In genomic region chr6:56795852-56796532, GRCh38 we compare ENCODE assay signal across 15 cellular contexts.
DNase-seq lines count a peak whose midpoint lies in the region; TF ChIP-seq lines count a peak whose summit lies in the region.
"Had no signal": no experiment of that assay in that cellular context is flagged by ENCODE, and none has a peak within 500 bp of the region (broad histone marks: within the 10 kb centered on the region; RNA-seq: fewer than 3 reads in every experiment).

No MANE protein-coding gene starts in this region.

- DNase-seq in EL (peak; percentile 56), HCEC 1CT (peak; percentile 69), RKO (ENCODE audit: low spot score) (peak; percentile 54), GM19240 (ENCODE audit: insufficient read length, low spot score) (no peak), tibial nerve (ENCODE audit: low spot score in 2 of 2) (no peak), OCI-M1 (lab: John Stamatoyannopoulos, UW) (no peak)
- no peak for DNase-seq in central memory CD4-positive, alpha-beta T cell
- DNase-seq: activated CD4-positive, alpha-beta memory T cell treated with anti-CD3 and anti-CD28 coated beads for 36 hours; aorta; CD4-positive, alpha-beta T cell; naive thymus-derived CD8-positive, alpha-beta T cell; NCI-H146; SIG-M5 had no signal

- H3K27ac ChIP-seq in iPS-18a (ENCODE audit: low read length) (peak overlapping the region; percentile 26), tibial nerve (peak overlapping the region in 2 of 4 donors; percentile 61 to 81)
- H3K27ac ChIP-seq: gastroesophageal sphincter had no signal

- H3K27me3 ChIP-seq in iPS-18a (ENCODE audit: control insufficient read depth, insufficient read depth, low read length) (no peaks in the 10 kb centered on the region), tibial nerve (no peaks in the 10 kb centered on the region)
- H3K27me3 ChIP-seq: gastroesophageal sphincter had no signal

- H3K4me1 ChIP-seq in iPS-18a (ENCODE audit: control insufficient read depth, low read depth, low read length) (peaks cover 41% of the 10 kb centered on the region), tibial nerve (peaks cover 0 to 92% (median 36%) of the 10 kb centered on the region in 4 donors)

- H3K4me3 ChIP-seq in iPS-18a (ENCODE audit: low read length) = peak overlapping the region; percentile 7
- no peak overlapping the region for H3K4me3 ChIP-seq in tibial nerve
- H3K4me3 ChIP-seq: gastroesophageal sphincter had no signal

- H3K9ac ChIP-seq in iPS-18a (ENCODE audit: low read length) = no peak overlapping the region

- TF ChIP-seq POLR2A in tibial nerve (IDR thresholded peaks at IDR 0.05) = no peak

- H3K9me3 ChIP-seq in iPS-18a (ENCODE audit: control insufficient read depth, low read depth, low read length) (no peaks in the 10 kb centered on the region), tibial nerve (no peaks in the 10 kb centered on the region)
- H3K9me3 ChIP-seq: gastroesophageal sphincter had no signal

- TF ChIP-seq CTCF in tibial nerve (IDR thresholded peaks at IDR 0.05) = no peak

- no peak for TF ChIP-seq EP300 in tibial nerve (IDR thresholded peaks at IDR 0.05)

- 44 to 47% methylated on average over 5 of the region's 5 CpGs for WGBS in tibial nerve, 2 donors

- no peaks in the 10 kb centered on the region for H3K36me3 ChIP-seq in iPS-18a (ENCODE audit: control insufficient read depth, low read depth, low read length)
- no peaks in the 10 kb centered on the region for H3K36me3 ChIP-seq in tibial nerve
- H3K36me3 ChIP-seq: gastroesophageal sphincter had no signal

Comparison
In these comparisons a context has a peak if more than half of its experiments do, and no peak if none do; other contexts are left out.
1. DNase-seq: peak in EL (single experiment), HCEC 1CT (single experiment) and RKO (single experiment); none in GM19240 (single experiment), tibial nerve (0 of 2), OCI-M1 (single experiment) and central memory CD4-positive, alpha-beta T cell (single experiment).